In genomic region chr17:79081571-79082276, GRCh38 we compare ENCODE assay signal across 12 cellular contexts. TPM values are rescaled to one million over a fixed set of nuclear protein-coding genes. Genes with fewer than 3 reads are reported as not detected.
"Had no signal": no experiment of that assay in that cellular context is flagged by ENCODE, and none has a peak within 500 bp of the region (broad histone marks: within the 10 kb centered on the region; RNA-seq: fewer than 3 reads in every experiment).

No MANE protein-coding gene starts in this region.

- H3K27ac Mint-ChIP-seq: activated naive CD4-positive, alpha-beta T cell treated with anti-CD3 and anti-CD28 coated beads for 36 hours; activated T-helper 2 cell treated with anti-CD3 and anti-CD28 coated beads, Interferon-gamma antibody, Interleukin-2, Interleukin-4, amounts not matched to agents 10 μg/mL and 5 μg/mL and 100 μg/mL, durations not matched to agents 14 hours and 24 hours and 36 hours; memory B cell; stimulated activated effector memory CD8-positive, alpha-beta T cell treated with anti-CD3 and anti-CD28 coated beads, Interleukin-12 subunit alpha, Interleukin-12 subunit beta, amount 100 ng/mL, for 72 hours had no signal

- H3K4me3 Mint-ChIP-seq: activated naive CD4-positive, alpha-beta T cell treated with anti-CD3 and anti-CD28 coated beads for 36 hours; memory B cell; naive thymus-derived CD8-positive, alpha-beta T cell; stimulated activated effector memory CD8-positive, alpha-beta T cell treated with anti-CD3 and anti-CD28 coated beads, Interleukin-12 subunit alpha, Interleukin-12 subunit beta, amount 100 ng/mL, for 72 hours had no signal

- H3K27me3 Mint-ChIP-seq: memory B cell; naive thymus-derived CD8-positive, alpha-beta T cell had no signal

- H3K4me3 ChIP-seq: gastrocnemius medialis, left lung, mucosa of descending colon, prostate gland, sigmoid colon, thyroid gland had no signal

- H3K27me3 ChIP-seq: gastrocnemius medialis, left lung, sigmoid colon, thyroid gland had no signal

- FAIRE-seq: islet of Langerhans had no signal

- H3K9me3 Mint-ChIP-seq: activated naive CD4-positive, alpha-beta T cell treated with anti-CD3 and anti-CD28 coated beads for 36 hours; activated T-helper 2 cell treated with anti-CD3 and anti-CD28 coated beads, Interferon-gamma antibody, Interleukin-2, Interleukin-4, amounts not matched to agents 10 μg/mL and 5 μg/mL and 100 μg/mL, durations not matched to agents 14 hours and 24 hours and 36 hours; memory B cell; naive thymus-derived CD8-positive, alpha-beta T cell; stimulated activated effector memory CD8-positive, alpha-beta T cell treated with anti-CD3 and anti-CD28 coated beads, Interleukin-12 subunit alpha, Interleukin-12 subunit beta, amount 100 ng/mL, for 72 hours had no signal

- DNase-seq: gastrocnemius medialis, sigmoid colon had no signal

- H3K27ac ChIP-seq: left lung, prostate gland, sigmoid colon, thyroid gland had no signal

- H3K9me3 ChIP-seq: gastrocnemius medialis, left lung, mucosa of descending colon, prostate gland, sigmoid colon, thyroid gland had no signal

- H3K4me1 ChIP-seq: prostate gland, sigmoid colon, thyroid gland had no signal

RNA-seq across cellular contexts. Expression of gene C1QTNF1, which starts 57.8 kb away (rescaled TPM):
- total RNA-seq: activated T-helper 2 cell treated with anti-CD3 and anti-CD28 coated beads, Interferon-gamma antibody, Interleukin-2, Interleukin-4, amounts not matched to agents 10 μg/mL and 5 μg/mL and 100 μg/mL, durations not matched to agents 14 hours and 24 hours and 36 hours; naive thymus-derived CD8-positive, alpha-beta T cell had no signal
- polyA plus RNA-seq: naive thymus-derived CD8-positive, alpha-beta T cell had no signal
